ENCODE assay signal across 13 cellular contexts in genomic region chr6:165181951-165182414, GRCh38.
A peak's percentile ranks its signal among the peaks of the same experiment; 100 is the strongest.
DNase-seq lines count a peak whose midpoint lies in the region; ATAC-seq and TF ChIP-seq lines count a peak whose summit lies in the region.
"Had no signal": no experiment of that assay in that cellular context is flagged by ENCODE, and none has a peak within 500 bp of the region (broad histone marks: within the 10 kb centered on the region; RNA-seq: fewer than 3 reads in every experiment).

No MANE protein-coding gene starts in this region.

- DNase-seq in ACHN (peak; percentile 5), HPDE6-E6E7 (ENCODE audit: extremely low spot score) (peak; percentile 65), astrocyte of the hippocampus (ENCODE audit: low read depth, low spot score) (peak; percentile 84), hepatocyte (ENCODE audit: low spot score) (peak; percentile 9), SIG-M5 (lab: John Stamatoyannopoulos, UW) (no peak), NCI-H128 (lab: John Stamatoyannopoulos, UW; ENCODE audit: unreplicated experiment) (no peak)
- DNase-seq in NK-92 treated with Interleukin-12 subunit alpha and Interleukin-12 subunit beta, amount 100 ng/mL, for 24 hours (lab: John Stamatoyannopoulos, UW) = no peak
- DNase-seq: activated CD4-positive, alpha-beta T cell treated with anti-CD3 and anti-CD28 coated beads for 36 hours; HFFc6; NCI-H446 had no signal

- H3K4me2 ChIP-seq in hepatocyte = no peak overlapping the region

- H4K20me1 ChIP-seq in hepatocyte (ENCODE audit: insufficient read depth, poor library complexity, severe bottlenecking) = no peaks in the 10 kb centered on the region

- H3K36me3 ChIP-seq in hepatocyte (replicated peaks; ENCODE audit: insufficient read depth, low read depth) = no peaks in the 10 kb centered on the region

- no peak overlapping the region for H2AFZ ChIP-seq in hepatocyte

- H3K9me3 ChIP-seq in hepatocyte (ENCODE audit: low read depth) = no peaks in the 10 kb centered on the region

- H3K9me2 ChIP-seq in hepatocyte (replicated peaks; ENCODE audit: insufficient read depth) = no peaks in the 10 kb centered on the region

- WGBS in hepatocyte (ENCODE audit: low lambda C conversion rate, missing lambda C conversion rate) = 85% methylated on average over 6 of the region's 6 CpGs

- TF ChIP-seq CTCF in hepatocyte (IDR thresholded peaks at IDR 0.05; ENCODE audit: poor library complexity) = no peak

- no peaks in the 10 kb centered on the region for H3K4me1 ChIP-seq in hepatocyte (ENCODE audit: insufficient read depth)

- no peaks in the 10 kb centered on the region for H3K79me2 ChIP-seq in hepatocyte

- no peak overlapping the region for H3K27ac ChIP-seq in hepatocyte
- H3K27ac ChIP-seq: C4-2B, SK-N-MC had no signal

- H3K27me3 ChIP-seq in hepatocyte = no peaks in the 10 kb centered on the region

- no peak for ATAC-seq in GM19397 (IDR thresholded peaks at IDR 0.05; ENCODE audit: unreplicated experiment)
- ATAC-seq: activated CD4-positive, alpha-beta T cell treated with anti-CD3 and anti-CD28 coated beads for 36 hours had no signal

- in situ Hi-C loops in ACHN (cut with HindIII; ENCODE audit: low pct_ligation_motif_present, low pct_unique_long_range_greater_than_20kb, low sequenced_read_pairs) = no loop called here

- H3K4me3 ChIP-seq in hepatocyte = no peak overlapping the region
- H3K4me3 ChIP-seq: SK-N-MC had no signal

Comparison
In these comparisons a context has a peak if more than half of its experiments do, and no peak if none do; other contexts are left out.
1. DNase-seq: peak in ACHN (single experiment), HPDE6-E6E7 (single experiment), astrocyte of the hippocampus (single experiment) and hepatocyte (single experiment); none in SIG-M5 (single experiment), NCI-H128 (single experiment) and NK-92 treated with Interleukin-12 subunit alpha and Interleukin-12 subunit beta, amount 100 ng/mL, for 24 hours (single experiment).